1 cellular context compared by ENCODE assay signal in genomic region chr12:92928962-92929915, GRCh38.
TF ChIP-seq lines count a peak whose summit lies in the region.

EEA1 (minus strand) TSS chr12:92929295; CDS start chr12:92929066, 229 bp downstream.

TF ChIP-seq in HepG2, 621 proteins besides CTCF, POLR2A, EP300 and RAD21 (continued from another document and continues in another):
- TF ChIP-seq, protein P1, sequence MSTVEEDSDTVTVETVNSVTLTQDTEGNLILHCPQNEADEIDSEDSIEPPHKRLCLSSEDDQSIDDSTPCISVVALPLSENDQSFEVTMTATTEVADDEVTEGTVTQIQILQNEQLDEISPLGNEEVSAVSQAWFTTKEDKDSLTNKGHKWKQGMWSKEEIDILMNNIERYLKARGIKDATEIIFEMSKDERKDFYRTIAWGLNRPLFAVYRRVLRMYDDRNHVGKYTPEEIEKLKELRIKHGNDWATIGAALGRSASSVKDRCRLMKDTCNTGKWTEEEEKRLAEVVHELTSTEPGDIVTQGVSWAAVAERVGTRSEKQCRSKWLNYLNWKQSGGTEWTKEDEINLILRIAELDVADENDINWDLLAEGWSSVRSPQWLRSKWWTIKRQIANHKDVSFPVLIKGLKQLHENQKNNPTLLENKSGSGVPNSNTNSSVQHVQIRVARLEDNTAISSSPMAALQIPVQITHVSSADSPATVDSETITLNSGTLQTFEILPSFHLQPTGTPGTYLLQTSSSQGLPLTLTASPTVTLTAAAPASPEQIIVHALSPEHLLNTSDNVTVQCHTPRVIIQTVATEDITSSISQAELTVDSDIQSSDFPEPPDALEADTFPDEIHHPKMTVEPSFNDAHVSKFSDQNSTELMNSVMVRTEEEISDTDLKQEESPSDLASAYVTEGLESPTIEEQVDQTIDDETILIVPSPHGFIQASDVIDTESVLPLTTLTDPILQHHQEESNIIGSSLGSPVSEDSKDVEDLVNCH (CRISPR knock-in tag; IDR thresholded peaks at IDR 0.05), result no peak
- TF ChIP-seq PRMT3 (CRISPR knock-in tag; IDR thresholded peaks at IDR 0.05; ENCODE audit: borderline replicate concordance, low read depth) (0 out of 2 replicates have a peak, but pooled peaks have one; percentile 77), HNF4G (IDR thresholded peaks at IDR 0.05; ENCODE audit: borderline replicate concordance, low read depth, low read length) (no peak; the same call in 1 of the 2 replicates), HNF4G (CRISPR knock-in tag; IDR thresholded peaks at IDR 0.05; ENCODE audit: borderline replicate concordance, low read depth) (peak; percentile 54; the same call in 1 of the 2 replicates), HCFC1 (IDR thresholded peaks at IDR 0.05; ENCODE audit: low read depth, low read length) (no peak), SNAPC2 (CRISPR knock-in tag; IDR thresholded peaks at IDR 0.05) (no peak; the same call in 1 of the 2 replicates), TERF1 (CRISPR knock-in tag; IDR thresholded peaks at IDR 0.05) (no peak), RNF2 (conservative IDR thresholded peaks at IDR 0.05; ENCODE audit: low read depth) (peak; percentile 98), RBM22 (optimal IDR thresholded peaks at IDR 0.05; ENCODE audit: low read length) (no peak), ZNF672 (CRISPR knock-in tag; IDR thresholded peaks at IDR 0.05) (no peak), SRF (IDR thresholded peaks at IDR 0.05; ENCODE audit: low read depth, low read length) (no peak), HOXD1 (CRISPR knock-in tag; IDR thresholded peaks at IDR 0.05) (peak; percentile 70), MLX (CRISPR knock-in tag; IDR thresholded peaks at IDR 0.05) (peak; percentile 62; the same call in 1 of the 2 replicates), CEBPG (CRISPR knock-in tag; IDR thresholded peaks at IDR 0.05) (peak; percentile 40), MBNL3 (CRISPR knock-in tag; conservative IDR thresholded peaks at IDR 0.05) (no peak), ZNF431 (CRISPR knock-in tag; IDR thresholded peaks at IDR 0.05; ENCODE audit: borderline replicate concordance, low read depth) (peak; percentile 34; the same call in 1 of the 2 replicates), ETS1 (CRISPR knock-in tag; IDR thresholded peaks at IDR 0.05) (no peak), IRF1 (CRISPR knock-in tag; IDR thresholded peaks at IDR 0.05; ENCODE audit: low read depth) (no peak), FLYWCH1 (CRISPR knock-in tag; IDR thresholded peaks at IDR 0.05) (0 out of 2 replicates have a peak, but pooled peaks have one; percentile 53), MEIS2 (CRISPR knock-in tag; IDR thresholded peaks at IDR 0.05) (peak; percentile 97), ZNF549 (CRISPR knock-in tag; IDR thresholded peaks at IDR 0.05) (no peak), STAT5B (CRISPR knock-in tag; IDR thresholded peaks at IDR 0.05) (no peak), CCDC6 (CRISPR knock-in tag; IDR thresholded peaks at IDR 0.05) (peak; percentile 93), ZBTB8A (CRISPR knock-in tag; IDR thresholded peaks at IDR 0.05; ENCODE audit: borderline replicate concordance, low read depth) (peak; percentile 42; the same call in 1 of the 2 replicates), ZNF567 (CRISPR knock-in tag; IDR thresholded peaks at IDR 0.05; ENCODE audit: borderline replicate concordance) (peak; percentile 36; the same call in 1 of the 2 replicates), HNRNPK (IDR thresholded peaks at IDR 0.05; ENCODE audit: low read depth, low read length, poor library complexity, severe bottlenecking) (peak; percentile 11), ZNF776 (CRISPR knock-in tag; IDR thresholded peaks at IDR 0.05) (peak; percentile 76; the same call in 1 of the 2 replicates), AKAP8 (CRISPR knock-in tag; IDR thresholded peaks at IDR 0.05) (peak; percentile 72; the same call in 1 of the 2 replicates), CBX5 (CRISPR knock-in tag; IDR thresholded peaks at IDR 0.05; ENCODE audit: borderline replicate concordance) (peak; percentile 11; the same call in 1 of the 2 replicates), ZSCAN25 (CRISPR knock-in tag; IDR thresholded peaks at IDR 0.05) (0 out of 2 replicates have a peak, but pooled peaks have one; percentile 58), ZBTB42 (CRISPR knock-in tag; IDR thresholded peaks at IDR 0.05) (no peak; the same call in 1 of the 2 replicates), CBX2 (IDR thresholded peaks at IDR 0.05; ENCODE audit: low read depth, low read length) (no peak), CBX2 (CRISPR knock-in tag; IDR thresholded peaks at IDR 0.05; ENCODE audit: low read depth) (0 out of 2 replicates have a peak, but pooled peaks have one; percentile 38), TFAP4 (IDR thresholded peaks at IDR 0.05; ENCODE audit: borderline replicate concordance, low read depth) (no peak; the same call in 1 of the 2 replicates), ZNF235 (CRISPR knock-in tag; IDR thresholded peaks at IDR 0.05; ENCODE audit: borderline replicate concordance) (no peak), NFE2L1 (CRISPR knock-in tag; IDR thresholded peaks at IDR 0.05; ENCODE audit: borderline replicate concordance) (peak; percentile 65; the same call in 1 of the 2 replicates), MATR3 (CRISPR knock-in tag; IDR thresholded peaks at IDR 0.05) (no peak), ZSCAN31 (CRISPR knock-in tag; IDR thresholded peaks at IDR 0.05; ENCODE audit: low read depth) (peak; percentile 92), GLMP (CRISPR knock-in tag; IDR thresholded peaks at IDR 0.05; ENCODE audit: borderline replicate concordance) (no peak), EED (CRISPR knock-in tag; IDR thresholded peaks at IDR 0.05) (peak; percentile 87), HHEX (CRISPR knock-in tag; IDR thresholded peaks at IDR 0.05) (no peak), THAP11 (CRISPR knock-in tag; IDR thresholded peaks at IDR 0.05) (peak; percentile 80), RXRA (CRISPR knock-in tag; IDR thresholded peaks at IDR 0.05) (peak; percentile 73), ZNF7 (CRISPR knock-in tag; IDR thresholded peaks at IDR 0.05) (no peak), SKIL (CRISPR knock-in tag; IDR thresholded peaks at IDR 0.05; ENCODE audit: borderline replicate concordance) (no peak), MTA3 (CRISPR knock-in tag; IDR thresholded peaks at IDR 0.05) (no peak), ZEB1 (IDR thresholded peaks at IDR 0.05; ENCODE audit: insufficient replicate concordance, low read depth) (no peak), POLR2AphosphoS5 (IDR thresholded peaks at IDR 0.05; ENCODE audit: low read depth, low read length) (peak; percentile 84), ARNT (IDR thresholded peaks at IDR 0.05) (no peak), TFE3 (CRISPR knock-in tag; IDR thresholded peaks at IDR 0.05) (peak; percentile 56; the same call in 1 of the 2 replicates), CHCHD3 (CRISPR knock-in tag; IDR thresholded peaks at IDR 0.05) (peak; percentile 76), TCF7L2 (IDR thresholded peaks at IDR 0.05; ENCODE audit: low read depth, low read length) (no peak), HNRNPH1 (optimal IDR thresholded peaks at IDR 0.05; ENCODE audit: low read depth, low read length) (no peak), CHD2 (IDR thresholded peaks at IDR 0.05; ENCODE audit: low read depth, low read length) (0 out of 2 replicates have a peak, but pooled peaks have one; percentile 16), ZNF766 (CRISPR knock-in tag; IDR thresholded peaks at IDR 0.05; ENCODE audit: borderline replicate concordance) (no peak; the same call in 1 of the 2 replicates), ZNF615 (CRISPR knock-in tag; IDR thresholded peaks at IDR 0.05; ENCODE audit: borderline replicate concordance) (peak; percentile 85)
- TF ChIP-seq, protein P2, sequence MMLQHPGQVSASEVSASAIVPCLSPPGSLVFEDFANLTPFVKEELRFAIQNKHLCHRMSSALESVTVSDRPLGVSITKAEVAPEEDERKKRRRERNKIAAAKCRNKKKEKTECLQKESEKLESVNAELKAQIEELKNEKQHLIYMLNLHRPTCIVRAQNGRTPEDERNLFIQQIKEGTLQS (CRISPR knock-in tag; IDR thresholded peaks at IDR 0.05), result no peak
- TF ChIP-seq, protein P3, sequence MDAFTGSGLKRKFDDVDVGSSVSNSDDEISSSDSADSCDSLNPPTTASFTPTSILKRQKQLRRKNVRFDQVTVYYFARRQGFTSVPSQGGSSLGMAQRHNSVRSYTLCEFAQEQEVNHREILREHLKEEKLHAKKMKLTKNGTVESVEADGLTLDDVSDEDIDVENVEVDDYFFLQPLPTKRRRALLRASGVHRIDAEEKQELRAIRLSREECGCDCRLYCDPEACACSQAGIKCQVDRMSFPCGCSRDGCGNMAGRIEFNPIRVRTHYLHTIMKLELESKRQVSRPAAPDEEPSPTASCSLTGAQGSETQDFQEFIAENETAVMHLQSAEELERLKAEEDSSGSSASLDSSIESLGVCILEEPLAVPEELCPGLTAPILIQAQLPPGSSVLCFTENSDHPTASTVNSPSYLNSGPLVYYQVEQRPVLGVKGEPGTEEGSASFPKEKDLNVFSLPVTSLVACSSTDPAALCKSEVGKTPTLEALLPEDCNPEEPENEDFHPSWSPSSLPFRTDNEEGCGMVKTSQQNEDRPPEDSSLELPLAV (CRISPR knock-in tag; conservative IDR thresholded peaks at IDR 0.05; ENCODE audit: low read depth), result no peak
